Comparison of ENCODE assay signal across 8 cellular contexts in the genomic region with DNA sequence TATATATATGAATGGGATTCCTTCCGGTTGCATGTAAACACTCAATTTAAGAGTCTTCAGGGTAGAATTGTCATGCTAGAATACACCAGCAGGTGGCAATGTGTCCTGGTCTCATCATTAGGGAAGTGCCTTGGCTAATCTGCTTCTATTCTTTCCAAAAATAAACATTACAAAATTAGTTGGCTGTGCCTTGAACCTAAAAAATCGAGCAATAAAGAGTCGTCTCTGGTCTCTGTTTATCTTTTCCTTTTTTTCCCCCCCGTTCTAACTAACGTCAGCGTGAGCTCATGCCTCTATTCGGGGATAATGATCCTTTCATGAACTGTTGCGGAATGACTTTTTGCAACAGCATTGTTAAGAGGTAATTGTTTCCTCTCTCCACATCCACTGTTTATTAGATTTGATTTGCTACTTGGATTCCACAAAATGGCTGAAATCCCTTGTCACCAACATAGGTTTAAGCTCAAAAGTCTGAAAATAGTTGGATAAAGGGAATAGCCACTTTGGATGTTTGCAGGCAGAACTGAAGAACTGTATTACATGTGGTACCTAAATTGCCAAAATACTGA. TPM values are rescaled to one million over a fixed set of nuclear protein-coding genes. Genes with fewer than 3 reads are reported as not detected.
DNase-seq lines count a peak whose midpoint lies in the region; ATAC-seq and TF ChIP-seq lines count a peak whose summit lies in the region.

No MANE protein-coding gene starts in this region.

- no peak overlapping the region for H2AK5ac ChIP-seq in IMR-90 (ENCODE audit: low read depth, low read length)

- peaks cover 30% of the 10 kb centered on the region for H4K20me1 ChIP-seq in IMR-90 (ENCODE audit: insufficient read depth, low read length)
- peaks cover 4% of the 10 kb centered on the region for H4K20me1 ChIP-seq in fibroblast of lung (ENCODE audit: control insufficient read depth, extremely low read depth, insufficient read depth, low read length)

- H2BK5ac ChIP-seq in IMR-90 (ENCODE audit: low read depth, low read length, poor library complexity, severe bottlenecking), result peak overlapping the region; percentile 87

- BruUV-seq in IMR-90 (replicated peaks; lab: Mats Ljungman, UMichigan), result no TSS peak

- ATAC-seq in IMR-90 (ENCODE audit: low read depth), result peak; percentile 19
- peak; percentile 53 to 65 (median 62) for ATAC-seq in natural killer cell
- no peak for ATAC-seq in HG02938 (IDR thresholded peaks at IDR 0.05; ENCODE audit: unreplicated experiment)

- H4K5ac ChIP-seq in IMR-90 (ENCODE audit: low read depth, low read length), result peak overlapping the region; percentile 46; the same call in 1 of the 2 replicates

- CTCF ChIA-PET in IMR-90 (lab: Yijun Ruan, JAX), result interaction anchor here (0.6 to 1.0 kb wide), 10 partner anchors 11 to 1083 kb away, joined by 3 to 6 read pairs (median 3); no protein-coding TSS in a partner anchor

- in situ Hi-C loops in IMR-90 (cut with MboI; ENCODE audit: low sequenced_read_pairs), result loop anchor here (25.0 kb wide), 1 partner anchor 102 kb away; no protein-coding TSS in a partner anchor

- peak overlapping the region; percentile 26; the same call in 1 of the 2 replicates for H3K4ac ChIP-seq in IMR-90 (ENCODE audit: low read depth, low read length)

- TF ChIP-seq RAD21 in IMR-90 (IDR thresholded peaks at IDR 0.05; ENCODE audit: low read length), result peak; percentile 80

- H3K27me3 ChIP-seq in IMR-90 (ENCODE audit: control insufficient read depth, insufficient read depth, low read length), result no peaks in the 10 kb centered on the region
- H3K27me3 ChIP-seq in NT2/D1 (ENCODE audit: insufficient read depth, insufficient read length), result no peaks in the 10 kb centered on the region
- no peaks in the 10 kb centered on the region for H3K27me3 ChIP-seq in fibroblast of lung (ENCODE audit: control insufficient read depth, insufficient read depth, low read length)
- no peaks in the 10 kb centered on the region for H3K27me3 ChIP-seq in testis

- peak; percentile 73 for TF ChIP-seq CTCF in IMR-90 (conservative IDR thresholded peaks at IDR 0.05; ENCODE audit: low read depth, low read length)
- TF ChIP-seq CTCF in fibroblast of lung (conservative IDR thresholded peaks at IDR 0.05 in 1 of 2, IDR thresholded peaks at IDR 0.05 in 1 of 2; ENCODE audit: low read depth in 1 of 2, low read length in 2 of 2), result peak; percentile 63 to 73
- TF ChIP-seq CTCF in natural killer cell (IDR thresholded peaks at IDR 0.05), result peak; percentile 78
- peak; percentile 49 to 74 (median 55) for TF ChIP-seq CTCF in testis (IDR thresholded peaks at IDR 0.05)

- POLR2A ChIA-PET in IMR-90 (lab: Charles Lee; ENCODE audit: unreplicated experiment), result interaction anchor here (1.5 kb wide), 1 partner anchor 10 kb away, joined by 3 read pairs; a partner anchor contains a TSS

- H3K9ac ChIP-seq in IMR-90 (ENCODE audit: low read depth, low read length) (peak overlapping the region; percentile 45; the same call in 1 of the 2 replicates), NT2/D1 (ENCODE audit: insufficient read length, low read depth) (peak overlapping the region; percentile 9), fibroblast of lung (ENCODE audit: insufficient read depth, low read length) (peak overlapping the region; percentile 96)

- TF ChIP-seq POLR2A in IMR-90 (IDR thresholded peaks at IDR 0.05; ENCODE audit: low read depth, low read length), result no peak; the same call in 1 of the 2 replicates
- TF ChIP-seq POLR2A in testis (IDR thresholded peaks at IDR 0.05), result no peak

- dilution Hi-C loops in IMR-90 (cut with HindIII; ENCODE audit: low sequenced_read_pairs, unreplicated experiment), result no loop called here

- H2BK120ac ChIP-seq in IMR-90 (ENCODE audit: low read depth, low read length), result peak overlapping the region; percentile 33; the same call in 1 of the 2 replicates

- no peak overlapping the region for H3K27ac Mint-ChIP-seq in activated T-cell treated with anti-CD3 and anti-CD28 coated beads, Interleukin-2, amount 50 U/mL, for 24 hours
- peak overlapping the region; percentile 13 to 78 for H3K27ac Mint-ChIP-seq in natural killer cell

- peak overlapping the region; percentile 67; the same call in 1 of the 2 replicates for H3K23ac ChIP-seq in IMR-90 (ENCODE audit: low read depth, low read length)

- intact Hi-C loops in IMR-90 (cut with micrococcal nuclease), result loop anchor here (5.0 to 10.0 kb wide), 7 partner anchors 52 to 1260 kb away; no protein-coding TSS in a partner anchor
- intact Hi-C loops in natural killer cell (cut with micrococcal nuclease), result loop anchor here (2.0 to 5.0 kb wide), 3 partner anchors 132 to 860 kb away; no protein-coding TSS in a partner anchor
- intact Hi-C loops in testis (cut with DNase I; ENCODE audit: low total_unique reads), result no loop called here

- H3K27me3 Mint-ChIP-seq in activated T-cell treated with anti-CD3 and anti-CD28 coated beads, Interleukin-2, amount 50 U/mL, for 24 hours, result peaks cover 53% of the 10 kb centered on the region
- peaks cover 34 to 64% of the 10 kb centered on the region in 2 donors for H3K27me3 Mint-ChIP-seq in natural killer cell (ENCODE audit: low read depth in 2 of 2)

- peaks cover 34% of the 10 kb centered on the region for H3K79me2 ChIP-seq in fibroblast of lung (ENCODE audit: control insufficient read depth, insufficient read depth, low read length)

- H3K27ac ChIP-seq in IMR-90 (ENCODE audit: insufficient read depth, low read length), result peak overlapping the region; percentile 42; the same call in 1 of the 2 replicates
- H3K27ac ChIP-seq in fibroblast of lung (ENCODE audit: insufficient read depth, low read length), result peak overlapping the region; percentile 95
- peak overlapping the region; percentile 73 to 97 for H3K27ac ChIP-seq in testis

- H3K4me2 ChIP-seq in IMR-90 (ENCODE audit: low read depth, low read length), result peak overlapping the region; percentile 85; the same call in 1 of the 2 replicates
- H3K4me2 ChIP-seq in fibroblast of lung (ENCODE audit: extremely low read depth, insufficient read depth, low read length), result peak overlapping the region; percentile 81

- peak overlapping the region; percentile 2 to 42; a peak in 2 of 4 replicates for H4K8ac ChIP-seq in IMR-90 (ENCODE audit: low read depth in 2 of 2, low read length in 2 of 2)

- H3K9me1 ChIP-seq in IMR-90 (ENCODE audit: insufficient read depth, low read length), result peaks cover 10% of the 10 kb centered on the region; the same call in 1 of the 2 replicates

- 0% methylated on average over 1 of the region's 8 CpGs; no CpG with 5 or more reads in 1 of the 2 experiments for WGBS in IMR-90 (ENCODE audit: extremely low coverage in 2 of 2, insufficient read length in 1 of 2), 2 experiments
- 0 to 1% methylated on average over 8 of the region's 8 CpGs for WGBS in testis, 2 donors

- no peak overlapping the region for H2AFZ ChIP-seq in IMR-90 (replicated peaks; ENCODE audit: low read length, poor library complexity)
- H2AFZ ChIP-seq in fibroblast of lung (ENCODE audit: low read length), result no peak overlapping the region

- DNase-seq in DMS79 (lab: John Stamatoyannopoulos, UW), result peak; percentile 79
- DNase-seq in IMR-90, result peak; percentile 94
- peak; percentile 71 for DNase-seq in NT2/D1 (ENCODE audit: low read depth, low spot score)
- DNase-seq in activated T-cell treated with anti-CD3 and anti-CD28 coated beads, Interleukin-2, amount 50 U/mL, for 24 hours, result no peak
- peak; percentile 87 to 98 for DNase-seq in fibroblast of lung (ENCODE audit: low read depth in 2 of 2)
- DNase-seq in natural killer cell, result no peak
- DNase-seq in testis, result peak; percentile 84

- H3K18ac ChIP-seq in IMR-90 (ENCODE audit: low read depth, low read length), result peak overlapping the region; percentile 29; the same call in 1 of the 2 replicates

- no peak overlapping the region for H2AK9ac ChIP-seq in IMR-90 (replicated peaks; ENCODE audit: low read depth, low read length, poor library complexity)

- no peak overlapping the region for H2BK15ac ChIP-seq in IMR-90 (ENCODE audit: low read depth, low read length)

- peak overlapping the region; percentile 21; the same call in 1 of the 2 replicates for H3K56ac ChIP-seq in IMR-90 (ENCODE audit: extremely low read depth, insufficient read depth, low read length)

- peaks cover 4% of the 10 kb centered on the region for H3K36me3 Mint-ChIP-seq in activated T-cell treated with anti-CD3 and anti-CD28 coated beads, Interleukin-2, amount 50 U/mL, for 24 hours (ENCODE audit: low read depth)
- H3K36me3 Mint-ChIP-seq in natural killer cell, result peaks cover 5% of the 10 kb centered on the region

- H3K36me3 ChIP-seq in IMR-90 (ENCODE audit: control insufficient read depth, insufficient read depth, low read length) (peaks cover 4% of the 10 kb centered on the region), NT2/D1 (ENCODE audit: insufficient read depth, insufficient read length, low read length) (peaks cover 12% of the 10 kb centered on the region), fibroblast of lung (ENCODE audit: control insufficient read depth, insufficient read depth, low read length) (peaks cover 3% of the 10 kb centered on the region), testis (ENCODE audit: low read depth, missing control alignments) (no peaks in the 10 kb centered on the region)

- H3K4me1 Mint-ChIP-seq in activated T-cell treated with anti-CD3 and anti-CD28 coated beads, Interleukin-2, amount 50 U/mL, for 24 hours (ENCODE audit: low read depth), result peaks cover 36% of the 10 kb centered on the region
- H3K4me1 Mint-ChIP-seq in natural killer cell, result peaks cover 35 to 36% of the 10 kb centered on the region in 2 donors

- H3K4me1 ChIP-seq in IMR-90 (ENCODE audit: control insufficient read depth, insufficient read depth, low read length), result peaks cover 11% of the 10 kb centered on the region
- H3K4me1 ChIP-seq in NT2/D1 (ENCODE audit: insufficient read depth, insufficient read length), result no peaks in the 10 kb centered on the region
- H3K4me1 ChIP-seq in fibroblast of lung (ENCODE audit: control insufficient read depth, extremely low read depth, insufficient read depth, low read length), result peaks cover 20% of the 10 kb centered on the region
- peaks cover 20% of the 10 kb centered on the region for H3K4me1 ChIP-seq in testis

- H3K14ac ChIP-seq in IMR-90 (replicated peaks; ENCODE audit: low read depth, low read length), result no peak overlapping the region

- H4K91ac ChIP-seq in IMR-90 (ENCODE audit: insufficient read depth, low read depth, low read length), result no peak overlapping the region

- peaks cover 5 to 31% of the 10 kb centered on the region in 2 experiments; a peak in 3 of 4 replicates for H3K79me1 ChIP-seq in IMR-90 (ENCODE audit: low read depth in 1 of 2, low read length in 2 of 2)

- H3K4me3 ChIP-seq in IMR-90 (ENCODE audit: insufficient read depth, low read depth, low read length), result peak overlapping the region; percentile 93
- H3K4me3 ChIP-seq in NT2/D1 (ENCODE audit: insufficient read length, low read depth), result peak overlapping the region; percentile 2
- peak overlapping the region; percentile 58 to 79 (median 73) for H3K4me3 ChIP-seq in fibroblast of lung (replicated peaks in 1 of 4; ENCODE audit: control extremely low read depth in 1 of 4, insufficient read depth in 1 of 4, low read depth in 3 of 4, low read length in 4 of 4)
- H3K4me3 ChIP-seq in testis, result peak overlapping the region; percentile 92

- 0 out of 2 replicates have a peak overlapping the region, but pooled peaks have one; percentile 22 for H2BK20ac ChIP-seq in IMR-90 (ENCODE audit: low read depth, low read length)

- H3K4me3 Mint-ChIP-seq in activated T-cell treated with anti-CD3 and anti-CD28 coated beads, Interleukin-2, amount 50 U/mL, for 24 hours, result peak overlapping the region; percentile 65
- H3K4me3 Mint-ChIP-seq in natural killer cell, result peak overlapping the region; percentile 87

- H3K9me3 ChIP-seq in IMR-90 (ENCODE audit: control insufficient read depth, insufficient read depth, low read length) (no peaks in the 10 kb centered on the region), NT2/D1 (ENCODE audit: insufficient read depth, low read length) (no peaks in the 10 kb centered on the region), fibroblast of lung (ENCODE audit: control insufficient read depth, insufficient read depth, low read depth, low read length) (no peaks in the 10 kb centered on the region), testis (no peaks in the 10 kb centered on the region)

- H3K9me3 Mint-ChIP-seq in activated T-cell treated with anti-CD3 and anti-CD28 coated beads, Interleukin-2, amount 50 U/mL, for 24 hours, result no peaks in the 10 kb centered on the region
- no peaks in the 10 kb centered on the region for H3K9me3 Mint-ChIP-seq in natural killer cell

RNA-seq across cellular contexts. Expression of a gene that starts 1.2 kb away (rescaled TPM):
- 115 and 131 TPM in 2 replicates for total RNA-seq in IMR-90 (2012; rRNA removed)
- 20.0 and 25.5 TPM in 2 replicates for polyA plus RNA-seq in IMR-90 (2012; rRNA removed)
- 4.8 and 7.0 TPM in 2 replicates for polyA plus RNA-seq in IMR-90 (2012; cell fraction: cytosol; rRNA removed)
- polyA plus RNA-seq in IMR-90 (2012; cell fraction: nucleus; rRNA removed; ENCODE audit: low replicate concordance), result 4.6 and 29.2 TPM in 2 replicates
- total RNA-seq in fibroblast of lung, result 107 and 141 TPM in 2 replicates
- 52.7 and 63.1 TPM in 2 replicates for polyA plus RNA-seq in fibroblast of lung
- 46.9 and 58.5 TPM in 2 replicates for polyA plus RNA-seq in fibroblast of lung (2012)
- polyA minus RNA-seq in fibroblast of lung (ENCODE audit: low replicate concordance), result 46.8 and 57.9 TPM in 2 replicates
- 10 to 100 TPM; 38.4 to 52.3 (median 42.1) TPM for total RNA-seq in natural killer cell
- total RNA-seq in testis, result 10 to 100 TPM; 72.7 to 74.1 TPM
- polyA plus RNA-seq in testis (ENCODE audit: insufficient read depth, low read depth, low replicate concordance), result 26.6 TPM

RNA-seq across cellular contexts. Expression of a gene that starts 9.9 kb away (rescaled TPM):
- 11.5 and 11.7 TPM in 2 replicates for total RNA-seq in IMR-90 (2012; rRNA removed)
- 6.8 and 9.5 TPM in 2 replicates for polyA plus RNA-seq in IMR-90 (2012; rRNA removed)
- 3.3 and 6.1 TPM in 2 replicates for polyA plus RNA-seq in IMR-90 (2012; cell fraction: cytosol; rRNA removed)
- 7.4 and 38.8 TPM in 2 replicates for polyA plus RNA-seq in IMR-90 (2012; cell fraction: nucleus; rRNA removed; ENCODE audit: low replicate concordance)
- total RNA-seq in fibroblast of lung, result 9.8 and 13.2 TPM in 2 replicates
- 12.1 and 17.0 TPM in 2 replicates for polyA plus RNA-seq in fibroblast of lung
- polyA plus RNA-seq in fibroblast of lung (2012), result 9.3 and 12.0 TPM in 2 replicates
- polyA minus RNA-seq in fibroblast of lung (ENCODE audit: low replicate concordance), result 5.3 and 8.6 TPM in 2 replicates
- total RNA-seq in natural killer cell, result not detected
- total RNA-seq in testis, result 10 to 100 TPM; 12.6 to 14.0 TPM
- 7.9 TPM for polyA plus RNA-seq in testis (ENCODE audit: insufficient read depth, low read depth, low replicate concordance)

Comparison
In these comparisons a context has a peak if more than half of its experiments do, and no peak if none do; other contexts are left out.
1. DNase-seq: peak in DMS79 (single experiment), IMR-90 (single experiment), NT2/D1 (single experiment), fibroblast of lung (2 of 2) and testis (single experiment); none in activated T-cell treated with anti-CD3 and anti-CD28 coated beads, Interleukin-2, amount 50 U/mL, for 24 hours (single experiment) and natural killer cell (single experiment).
2. H3K27ac ChIP-seq: peak in every context shown above with its lines; median percentile 95 in fibroblast of lung; 85 in testis; 42 in IMR-90.
3. H3K4me3 ChIP-seq: peak in every context shown above with its lines; median percentile 93 in IMR-90; 92 in testis; 73 in fibroblast of lung; 2 in NT2/D1.
4. H3K9ac ChIP-seq: peak in every context shown above with its lines; median percentile 96 in fibroblast of lung; 45 in IMR-90; 9 in NT2/D1.
5. RNA of a gene that starts 9.9 kb away (total RNA-seq): 12.6 to 14.0 TPM in testis, 9.8 to 13.2 TPM in fibroblast of lung and 11.5 to 11.7 TPM in IMR-90; not detected in natural killer cell; every median in the first group is over 10 times any median in the second.
6. Peak in every context shown above with its lines, with median percentiles within 50 percentile points of each other: CTCF ChIP-seq.